21 cellular contexts compared by ENCODE assay signal in the genomic region with DNA sequence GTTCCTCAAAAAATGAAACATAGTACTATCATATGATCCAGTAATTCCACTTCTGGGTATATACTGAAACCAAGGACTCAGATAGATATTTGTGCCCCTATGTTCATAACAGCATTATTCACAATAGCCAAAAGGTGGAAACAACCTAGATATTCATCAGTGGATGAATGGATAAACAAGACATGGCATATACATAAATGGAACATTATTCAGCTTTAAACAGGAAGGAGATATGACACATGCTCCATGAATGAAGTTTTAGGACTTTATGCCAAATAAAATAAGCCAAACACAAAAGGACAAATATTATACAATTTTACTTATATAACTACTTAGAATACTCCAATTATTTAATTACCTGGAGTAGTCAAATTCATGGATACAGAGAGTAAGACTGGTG. TPM values are rescaled to one million over a fixed set of nuclear protein-coding genes. Genes with fewer than 3 reads are reported as not detected.
DNase-seq lines count a peak whose midpoint lies in the region; ATAC-seq and TF ChIP-seq lines count a peak whose summit lies in the region.
"Had no signal": no experiment of that assay in that cellular context is flagged by ENCODE, and none has a peak within 500 bp of the region (broad histone marks: within the 10 kb centered on the region; RNA-seq: fewer than 3 reads in every experiment).

No MANE protein-coding gene starts in this region.

- intact Hi-C loops in natural killer cell (cut with micrococcal nuclease): no loop called here

- peak overlapping the region; percentile 16 for H3K4me2 ChIP-seq in fibroblast of lung (ENCODE audit: extremely low read depth, insufficient read depth, low read length)

- H3K9me3 Mint-ChIP-seq in natural killer cell: no peaks in the 10 kb centered on the region
- H3K9me3 Mint-ChIP-seq in natural killer cell treated with Interleukin-12 subunit alpha and Interleukin-12 subunit beta and Interleukin-15 and Interleukin-18, amount 100 ng/mL, for 72 hours: peaks cover 3% of the 10 kb centered on the region

- no peak for DNase-seq in natural killer cell
- no peak for DNase-seq in natural killer cell treated with Interleukin-12 subunit alpha and Interleukin-12 subunit beta and Interleukin-15 and Interleukin-18, amount 100 ng/mL, for 72 hours (ENCODE audit: low spot score)
- DNase-seq in brain microvascular endothelial cell: no peak
- peak in 1 of 2 donors; percentile 39 for DNase-seq in fibroblast of lung (ENCODE audit: low read depth in 2 of 2)
- no peak for DNase-seq in GM10266 (ENCODE audit: extremely low spot score)
- no peak for DNase-seq in Ammon's horn (ENCODE audit: low spot score)
- DNase-seq in GM20000 (ENCODE audit: low spot score): no peak
- DNase-seq: 8988T, C1 segment of cervical spinal cord, DMS153, MV-4-11, NCI-H1417 treated with DMSO at 0.1 percent for 48 hours, NCI-H1930, NCI-H2171, NCI-H446, NCI-H69, OCI-M1, RPMI8226 had no signal

- peaks cover 77 to 80% of the 10 kb centered on the region in 2 donors for H3K4me1 Mint-ChIP-seq in natural killer cell
- peaks cover 44 to 55% of the 10 kb centered on the region in 2 donors for H3K4me1 Mint-ChIP-seq in natural killer cell treated with Interleukin-12 subunit alpha and Interleukin-12 subunit beta and Interleukin-15 and Interleukin-18, amount 100 ng/mL, for 72 hours (ENCODE audit: low read depth in 2 of 2)

- H3K27me3 Mint-ChIP-seq in natural killer cell (ENCODE audit: low read depth in 2 of 2): no peaks in the 10 kb centered on the region
- no peaks in the 10 kb centered on the region for H3K27me3 Mint-ChIP-seq in natural killer cell treated with Interleukin-12 subunit alpha and Interleukin-12 subunit beta and Interleukin-15 and Interleukin-18, amount 100 ng/mL, for 72 hours

- H3K9me3 ChIP-seq in fibroblast of lung (ENCODE audit: control insufficient read depth, insufficient read depth, low read depth, low read length): no peaks in the 10 kb centered on the region

- H3K36me3 Mint-ChIP-seq in natural killer cell: no peaks in the 10 kb centered on the region
- H3K36me3 Mint-ChIP-seq in natural killer cell treated with Interleukin-12 subunit alpha and Interleukin-12 subunit beta and Interleukin-15 and Interleukin-18, amount 100 ng/mL, for 72 hours: no peaks in the 10 kb centered on the region

- H3K79me2 ChIP-seq in fibroblast of lung (ENCODE audit: control insufficient read depth, insufficient read depth, low read length): no peaks in the 10 kb centered on the region

- H2AFZ ChIP-seq in fibroblast of lung (ENCODE audit: low read length): no peak overlapping the region

- no peak overlapping the region for H3K27ac Mint-ChIP-seq in natural killer cell
- no peak overlapping the region for H3K27ac Mint-ChIP-seq in natural killer cell treated with Interleukin-12 subunit alpha and Interleukin-12 subunit beta and Interleukin-15 and Interleukin-18, amount 100 ng/mL, for 72 hours

- H3K4me1 ChIP-seq in fibroblast of lung (ENCODE audit: control insufficient read depth, extremely low read depth, insufficient read depth, low read length): peaks cover 22% of the 10 kb centered on the region

- H4K20me1 ChIP-seq in fibroblast of lung (ENCODE audit: control insufficient read depth, extremely low read depth, insufficient read depth, low read length): no peaks in the 10 kb centered on the region

- no peak overlapping the region for H3K4me3 Mint-ChIP-seq in natural killer cell
- no peak overlapping the region for H3K4me3 Mint-ChIP-seq in natural killer cell treated with Interleukin-12 subunit alpha and Interleukin-12 subunit beta and Interleukin-15 and Interleukin-18, amount 100 ng/mL, for 72 hours

- in situ Hi-C loops in brain microvascular endothelial cell (cut with HindIII; ENCODE audit: low pct_ligation_motif_present, low sequenced_read_pairs): loop anchor here (25.0 kb wide), 1 partner anchor 564 kb away; no protein-coding TSS in a partner anchor

- peak; percentile 7 for TF ChIP-seq CTCF in natural killer cell (IDR thresholded peaks at IDR 0.05)
- no peak for TF ChIP-seq CTCF in brain microvascular endothelial cell (IDR thresholded peaks at IDR 0.05; ENCODE audit: low read depth, low read length, missing control alignments)
- no peak for TF ChIP-seq CTCF in fibroblast of lung (conservative IDR thresholded peaks at IDR 0.05 in 1 of 2, IDR thresholded peaks at IDR 0.05 in 1 of 2; ENCODE audit: low read depth in 1 of 2, low read length in 2 of 2)
- no peak for TF ChIP-seq CTCF in GM10266 (IDR thresholded peaks at IDR 0.05; ENCODE audit: control insufficient read depth, insufficient read depth, low read depth, missing control alignments)
- TF ChIP-seq CTCF in GM20000 (IDR thresholded peaks at IDR 0.05; ENCODE audit: extremely low read depth, missing control alignments): no peak

- H3K27me3 ChIP-seq in brain microvascular endothelial cell (replicated peaks) (no peaks in the 10 kb centered on the region), fibroblast of lung (ENCODE audit: control insufficient read depth, insufficient read depth, low read length) (no peaks in the 10 kb centered on the region)

- ATAC-seq in natural killer cell (no peak), GM18870 (IDR thresholded peaks at IDR 0.05; ENCODE audit: unreplicated experiment) (no peak)
- ATAC-seq in natural killer cell treated with Interleukin-12 subunit alpha and Interleukin-12 subunit beta and Interleukin-15 and Interleukin-18, amount 100 ng/mL, for 72 hours: no peak
- ATAC-seq: HCT116, K562 had no signal

- H3K27ac ChIP-seq in brain microvascular endothelial cell (peak overlapping the region; percentile 51), fibroblast of lung (ENCODE audit: insufficient read depth, low read length) (no peak overlapping the region)

- H3K36me3 ChIP-seq in brain microvascular endothelial cell (replicated peaks) (no peaks in the 10 kb centered on the region), fibroblast of lung (ENCODE audit: control insufficient read depth, insufficient read depth, low read length) (no peaks in the 10 kb centered on the region)

- no peak overlapping the region for H3K9ac ChIP-seq in fibroblast of lung (ENCODE audit: insufficient read depth, low read length)

- H3K4me3 ChIP-seq in brain microvascular endothelial cell (ENCODE audit: low read depth, low read length): no peak overlapping the region
- H3K4me3 ChIP-seq in fibroblast of lung (replicated peaks in 1 of 4; ENCODE audit: control extremely low read depth in 1 of 4, insufficient read depth in 1 of 4, low read depth in 3 of 4, low read length in 4 of 4): no peak overlapping the region
- H3K4me3 ChIP-seq: K562 had no signal

RNA-seq across cellular contexts. Expression of gene PLCB1, which starts 16.4 kb away (rescaled TPM):
- total RNA-seq in natural killer cell (10 to 100 TPM; 48.7 to 66.2 (median 57.7) TPM), fibroblast of lung (9.0 and 13.4 TPM in 2 replicates)
- 10 to 100 TPM; 12.3 to 13.4 TPM for total RNA-seq in natural killer cell treated with Interleukin-12 subunit alpha and Interleukin-12 subunit beta and Interleukin-15 and Interleukin-18, amount 100 ng/mL, for 72 hours
- 14.5 and 23.3 TPM in 2 replicates for polyA plus RNA-seq in fibroblast of lung
- 10.3 and 14.3 TPM in 2 replicates for polyA plus RNA-seq in fibroblast of lung (2012)
- 8.1 and 13.2 TPM in 2 replicates for polyA minus RNA-seq in fibroblast of lung (ENCODE audit: low replicate concordance)
